ENCODE assay signal across 16 cellular contexts in genomic region chr21:28473530-28474225, GRCh38.
A peak's percentile ranks its signal among the peaks of the same experiment; 100 is the strongest.
DNase-seq lines count a peak whose midpoint lies in the region; ATAC-seq and TF ChIP-seq lines count a peak whose summit lies in the region.
"Had no signal": no experiment of that assay in that cellular context is flagged by ENCODE, and none has a peak within 500 bp of the region (broad histone marks: within the 10 kb centered on the region; RNA-seq: fewer than 3 reads in every experiment).

No MANE protein-coding gene starts in this region.

- CTCF ChIA-PET in BJ (lab: Yijun Ruan, JAX), result interaction anchor here (1.0 kb wide), 1 partner anchor 12 kb away, joined by 3 read pairs; no protein-coding TSS in a partner anchor

- ATAC-seq in GM21390 (IDR thresholded peaks at IDR 0.05; ENCODE audit: unreplicated experiment), result peak; percentile 68
- peak; percentile 47 for ATAC-seq in HG03558 (IDR thresholded peaks at IDR 0.05; ENCODE audit: extremely low read depth, unreplicated experiment)
- ATAC-seq in gastroesophageal sphincter, result peak; percentile 55
- ATAC-seq: activated CD8-positive, alpha-beta memory T cell treated with anti-CD3 and anti-CD28 coated beads, Interleukin-2, amount 10 ng/mL, durations not matched to agents 7 days and 5 days; left cardiac atrium had no signal

- TF ChIP-seq POLR2A in gastroesophageal sphincter (IDR thresholded peaks at IDR 0.05), result no peak

- TF ChIP-seq CTCF in BJ (IDR thresholded peaks at IDR 0.05; ENCODE audit: insufficient read depth, low read depth, low read length) (no peak), gastroesophageal sphincter (IDR thresholded peaks at IDR 0.05) (no peak)

- H3K36me3 ChIP-seq in BJ (ENCODE audit: control insufficient read depth, insufficient read depth, low read length) (no peaks in the 10 kb centered on the region), gastroesophageal sphincter (no peaks in the 10 kb centered on the region)
- H3K36me3 ChIP-seq: neutrophil, thyroid gland had no signal

- peaks cover 0 to 16% (median 0%) of the 10 kb centered on the region in 3 donors for H3K4me1 ChIP-seq in gastroesophageal sphincter
- H3K4me1 ChIP-seq: thyroid gland had no signal

- H3K27me3 ChIP-seq in BJ (ENCODE audit: control insufficient read depth, insufficient read depth, low read length) (no peaks in the 10 kb centered on the region), gastroesophageal sphincter (no peaks in the 10 kb centered on the region)
- H3K27me3 ChIP-seq: neutrophil, thyroid gland had no signal

- no peaks in the 10 kb centered on the region for H3K9me3 ChIP-seq in gastroesophageal sphincter
- H3K9me3 ChIP-seq: neutrophil, thyroid gland had no signal

- WGBS in gastroesophageal sphincter (ENCODE audit: low coverage in 1 of 2), 2 donors, result 55 to 59% methylated on average over 2 of the region's 2 CpGs

- no peak overlapping the region for H3K27ac ChIP-seq in gastroesophageal sphincter
- H3K27ac ChIP-seq: neutrophil, thyroid gland had no signal

- DNase-seq in BJ (ENCODE audit: low read depth) (peak; percentile 37), KG1 (lab: John Stamatoyannopoulos, UW) (no peak), NCI-H69 (lab: John Stamatoyannopoulos, UW) (no peak)
- no peak for DNase-seq in activated CD4-positive, CD25-positive, alpha-beta regulatory T cell (lab: John Stamatoyannopoulos, UW)
- no peak for DNase-seq in stimulated activated naive CD4-positive, alpha-beta T cell (lab: John Stamatoyannopoulos, UW)
- DNase-seq: activated CD8-positive, alpha-beta memory T cell treated with anti-CD3 and anti-CD28 coated beads, Interleukin-2, amount 10 ng/mL, durations not matched to agents 7 days and 5 days; anterior cingulate cortex; C1 segment of cervical spinal cord; left cardiac atrium; NCI-H526; stimulated activated CD4-positive, alpha-beta T cell treated with anti-CD3 and anti-CD28 coated beads, Interleukin-4, amount 100 ng/mL, for 1 hour; thyroid gland had no signal

- POLR2A ChIA-PET in BJ (lab: Charles Lee), result no interaction called here

- H3K4me3 ChIP-seq in BJ (ENCODE audit: low read depth, low read length), result no peak overlapping the region
- H3K4me3 ChIP-seq in gastroesophageal sphincter, result no peak overlapping the region
- H3K4me3 ChIP-seq: thyroid gland had no signal

- no peak for TF ChIP-seq EP300 in gastroesophageal sphincter (IDR thresholded peaks at IDR 0.05)
